Comparison of ENCODE assay signal across 8 cellular contexts in the genomic region with DNA sequence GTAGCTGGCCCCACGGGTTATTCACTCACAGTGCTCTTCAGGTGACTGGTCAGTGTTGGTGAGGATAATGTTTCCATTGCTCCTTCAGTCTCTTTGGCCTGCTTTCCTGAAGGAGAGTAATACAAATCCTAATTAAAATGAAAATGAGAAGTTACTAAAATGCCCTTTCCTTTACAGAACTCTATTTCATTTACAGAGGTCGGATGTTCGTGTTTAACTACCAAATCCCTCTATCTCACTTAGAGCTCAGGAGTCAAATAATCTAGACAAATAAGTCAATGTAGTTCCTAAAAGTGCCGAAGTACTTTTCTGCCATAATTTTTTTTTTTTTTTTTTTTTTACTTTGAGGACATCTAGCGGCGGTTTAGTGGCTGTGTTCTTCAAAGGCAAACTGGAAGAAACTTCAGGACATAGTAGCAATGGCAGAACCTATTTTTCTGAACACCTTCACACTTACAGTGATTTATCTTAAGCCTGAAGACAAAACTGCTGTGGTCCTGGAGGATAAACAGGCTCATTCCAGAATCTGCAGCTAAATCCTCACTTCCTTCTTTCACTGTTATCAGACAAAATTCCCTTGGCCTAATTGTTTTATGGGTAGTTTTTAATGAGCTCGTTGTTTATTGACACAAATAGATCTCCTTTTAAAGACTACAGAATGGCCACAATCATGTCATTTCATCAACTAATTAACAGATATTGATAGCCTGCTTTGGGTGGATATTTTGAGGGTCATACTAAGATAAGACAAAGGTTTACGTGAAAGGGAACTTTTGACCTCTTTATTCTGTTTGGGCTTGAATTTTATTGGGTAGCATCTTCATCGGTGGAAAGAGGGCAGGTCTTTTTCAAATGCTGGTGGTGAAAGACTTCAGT.
A peak's percentile ranks its signal among the peaks of the same experiment; 100 is the strongest.
DNase-seq lines count a peak whose midpoint lies in the region; ATAC-seq and TF ChIP-seq lines count a peak whose summit lies in the region.

No MANE protein-coding gene starts in this region.

- no peak overlapping the region for H3K9ac ChIP-seq in H9 (ENCODE audit: extremely low read depth, insufficient read length, low read length)

- H2BK120ac ChIP-seq in H9 (ENCODE audit: low read depth, low read length, poor library complexity, severe bottlenecking), result no peak overlapping the region

- no peak overlapping the region for H3K4me3 Mint-ChIP-seq in H9

- no peak overlapping the region for H3K18ac ChIP-seq in H9 (ENCODE audit: insufficient read length, low read depth, low read length)

- no peaks in the 10 kb centered on the region; the same call in 1 of the 2 replicates for H3K27me3 Mint-ChIP-seq in H9 (ENCODE audit: low read depth)

- H2AK5ac ChIP-seq in H9 (ENCODE audit: insufficient read length, low read length), result no peak overlapping the region

- H2BK20ac ChIP-seq in H9 (ENCODE audit: low read depth, low read length, poor library complexity, severe bottlenecking), result no peak overlapping the region

- H3T11ph ChIP-seq in H9 (ENCODE audit: low read length), result no peak overlapping the region

- no peaks in the 10 kb centered on the region for H3K36me3 Mint-ChIP-seq in H9 (ENCODE audit: insufficient read depth in 1 of 3, low read depth in 3 of 3)

- H2AFZ ChIP-seq in H9 (ENCODE audit: low read length), result no peak overlapping the region

- ATAC-seq in SK-N-SH treated with all-trans-retinoic acid at 6 μM for 48 hours (peak; percentile 57), HG02588 (IDR thresholded peaks at IDR 0.05; ENCODE audit: unreplicated experiment) (no peak)

- no peak overlapping the region for H4K8ac ChIP-seq in H9 (replicated peaks; ENCODE audit: insufficient read length, low read depth, low read length)

- H3K23ac ChIP-seq in H9 (ENCODE audit: insufficient read length, low read depth, low read length), result no peak overlapping the region

- H3K4me2 ChIP-seq in H9 (ENCODE audit: insufficient read depth, insufficient read length, low read length), result no peak overlapping the region

- no peaks in the 10 kb centered on the region for H3K9me3 Mint-ChIP-seq in H9

- DNase-seq in AG20443 (ENCODE audit: low spot score) (peak; percentile 48), H9 (no peak), foreskin melanocyte (peak; percentile 44), stromal cell of bone marrow (ENCODE audit: low read depth) (peak; percentile 27), COLO668 (lab: John Stamatoyannopoulos, UW; ENCODE audit: unreplicated experiment) (no peak), substantia nigra (lab: John Stamatoyannopoulos, UW) (no peak)

- no peaks in the 10 kb centered on the region for H3K79me1 ChIP-seq in H9 (ENCODE audit: insufficient read depth, low read depth, low read length, poor library complexity, severe bottlenecking)

- no peaks in the 10 kb centered on the region for H3K23me2 ChIP-seq in H9 (ENCODE audit: insufficient read length, low read depth, low read length, poor library complexity, severe bottlenecking)

- no peak overlapping the region for H4K5ac ChIP-seq in H9 (ENCODE audit: insufficient read length, low read depth, low read length)

- H3K9me3 ChIP-seq in H9 (ENCODE audit: control insufficient read depth, low read depth, low read length), result no peaks in the 10 kb centered on the region

- H3K27ac ChIP-seq in H9 (ENCODE audit: insufficient read length, low read depth, low read length) (no peak overlapping the region), substantia nigra (ENCODE audit: low read depth, low read length, poor library complexity, severe bottlenecking) (no peak overlapping the region)

- H3K79me2 ChIP-seq in H9 (ENCODE audit: insufficient read depth, low read length), result no peaks in the 10 kb centered on the region

- H4K91ac ChIP-seq in H9 (ENCODE audit: insufficient read length, low read depth, low read length), result no peak overlapping the region

- H2BK5ac ChIP-seq in H9 (ENCODE audit: insufficient read length, low read length), result no peak overlapping the region

- no peak overlapping the region for H3K56ac ChIP-seq in H9 (ENCODE audit: insufficient read length, low read depth, low read length)

- peak; percentile 66 for TF ChIP-seq CTCF in H9 (conservative IDR thresholded peaks at IDR 0.05)

- no peak overlapping the region for H3K14ac ChIP-seq in H9 (ENCODE audit: insufficient read depth, low read length)

- WGBS in H9 (ENCODE audit: extremely low coverage, insufficient read length, low lambda C conversion rate), result no CpG with 5 or more reads among the region's 9 CpGs

- peak overlapping the region in 1 of 3 experiments; percentile 64; a peak in 2 of 7 replicates for H3K27ac Mint-ChIP-seq in H9

- H4K20me1 ChIP-seq in H9 (ENCODE audit: control insufficient read depth, insufficient read depth, insufficient read length), result no peaks in the 10 kb centered on the region

- H3K4ac ChIP-seq in H9 (ENCODE audit: low read depth, low read length), result no peak overlapping the region

- H2BK12ac ChIP-seq in H9 (ENCODE audit: insufficient read length, low read depth, low read length), result no peak overlapping the region

- no peaks in the 10 kb centered on the region for H3K4me1 ChIP-seq in H9 (ENCODE audit: insufficient read depth, low read length)

- no peaks in the 10 kb centered on the region for H3K27me3 ChIP-seq in H9 (ENCODE audit: insufficient read depth, low read length)

- H2BK15ac ChIP-seq in H9 (ENCODE audit: low read depth, low read length), result no peak overlapping the region

- peaks cover 12 to 15% of the 10 kb centered on the region in 2 experiments for H3K4me1 Mint-ChIP-seq in H9

TF ChIP-seq in SK-N-SH treated with all-trans-retinoic acid at 6 μM for 48 hours, 23 proteins besides CTCF, POLR2A, EP300 and RAD21:
- TF ChIP-seq ZNF565 (CRISPR knock-in tag; conservative IDR thresholded peaks at IDR 0.05; ENCODE audit: low read depth) (no peak), ARNTL (CRISPR knock-in tag; IDR thresholded peaks at IDR 0.05; ENCODE audit: borderline replicate concordance, low read depth) (no peak), ZFP30 (CRISPR knock-in tag; IDR thresholded peaks at IDR 0.05) (no peak), CSDC2 (CRISPR knock-in tag; IDR thresholded peaks at IDR 0.05) (no peak), ZNF8 (CRISPR knock-in tag; IDR thresholded peaks at IDR 0.05) (no peak), BACH2 (CRISPR knock-in tag; IDR thresholded peaks at IDR 0.05; ENCODE audit: borderline replicate concordance) (no peak), ZNF70 (CRISPR knock-in tag; IDR thresholded peaks at IDR 0.05) (no peak), ISL1 (CRISPR knock-in tag; IDR thresholded peaks at IDR 0.05) (no peak), ESRRG (CRISPR knock-in tag; IDR thresholded peaks at IDR 0.05) (no peak), ZC3H10 (CRISPR knock-in tag; IDR thresholded peaks at IDR 0.05) (no peak), ZFP3 (CRISPR knock-in tag; IDR thresholded peaks at IDR 0.05) (no peak), OSR1 (CRISPR knock-in tag; IDR thresholded peaks at IDR 0.05) (no peak), TCF4 (CRISPR knock-in tag; IDR thresholded peaks at IDR 0.05; ENCODE audit: borderline replicate concordance) (no peak), TSHZ2 (CRISPR knock-in tag; IDR thresholded peaks at IDR 0.05) (no peak), RARB (CRISPR knock-in tag; IDR thresholded peaks at IDR 0.05) (no peak), SNAI2 (CRISPR knock-in tag; IDR thresholded peaks at IDR 0.05) (no peak)
- TF ChIP-seq, protein P1, sequence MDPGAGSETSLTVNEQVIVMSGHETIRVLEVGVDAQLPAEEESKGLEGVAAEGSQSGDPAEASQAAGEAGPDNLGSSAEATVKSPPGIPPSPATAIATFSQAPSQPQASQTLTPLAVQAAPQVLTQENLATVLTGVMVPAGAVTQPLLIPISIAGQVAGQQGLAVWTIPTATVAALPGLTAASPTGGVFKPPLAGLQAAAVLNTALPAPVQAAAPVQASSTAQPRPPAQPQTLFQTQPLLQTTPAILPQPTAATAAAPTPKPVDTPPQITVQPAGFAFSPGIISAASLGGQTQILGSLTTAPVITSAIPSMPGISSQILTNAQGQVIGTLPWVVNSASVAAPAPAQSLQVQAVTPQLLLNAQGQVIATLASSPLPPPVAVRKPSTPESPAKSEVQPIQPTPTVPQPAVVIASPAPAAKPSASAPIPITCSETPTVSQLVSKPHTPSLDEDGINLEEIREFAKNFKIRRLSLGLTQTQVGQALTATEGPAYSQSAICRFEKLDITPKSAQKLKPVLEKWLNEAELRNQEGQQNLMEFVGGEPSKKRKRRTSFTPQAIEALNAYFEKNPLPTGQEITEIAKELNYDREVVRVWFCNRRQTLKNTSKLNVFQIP (CRISPR knock-in tag; IDR thresholded peaks at IDR 0.05; ENCODE audit: borderline replicate concordance, low read depth), result no peak

Comparison
In these comparisons a context has a peak if more than half of its experiments do, and no peak if none do; other contexts are left out.
1. DNase-seq: peak in AG20443 (single experiment), foreskin melanocyte (single experiment) and stromal cell of bone marrow (single experiment); none in H9 (single experiment), COLO668 (single experiment) and substantia nigra (0 of 49).